In genomic region chr5:140545606-140546005, GRCh38 we compare ENCODE assay signal across 17 cellular contexts. TPM values are rescaled to one million over a fixed set of nuclear protein-coding genes. Genes with fewer than 3 reads are reported as not detected.
"Had no signal": no experiment of that assay in that cellular context is flagged by ENCODE, and none has a peak within 500 bp of the region (broad histone marks: within the 10 kb centered on the region; RNA-seq: fewer than 3 reads in every experiment).

No MANE protein-coding gene starts in this region.

- H3K4me3 Mint-ChIP-seq: stimulated activated naive CD8-positive, alpha-beta T cell treated with anti-CD3 and anti-CD28 coated beads, Interleukin-15, Interleukin-2, amounts not matched to agents 100 ng/mL and 50 ng/mL, for 24 hours; T-helper 1 cell treated with Interleukin-12 subunit alpha and Interleukin-12 subunit beta and Interleukin-4 antibody, amounts not matched to agents 30 μg/mL and 1 μg/mL, for 36 hours had no signal

- H3K27ac ChIP-seq: vagina had no signal

- H3K27me3 ChIP-seq: cardiac muscle cell, heart right ventricle, sigmoid colon, vagina had no signal

- H3K9me3 ChIP-seq: heart right ventricle, mucosa of descending colon, sigmoid colon, thoracic aorta, vagina had no signal

- H3K9me3 Mint-ChIP-seq: nephron; stimulated activated naive CD8-positive, alpha-beta T cell treated with anti-CD3 and anti-CD28 coated beads, Interleukin-15, Interleukin-2, amounts not matched to agents 100 ng/mL and 50 ng/mL, for 24 hours; T-helper 1 cell treated with Interleukin-12 subunit alpha and Interleukin-12 subunit beta and Interleukin-4 antibody, amounts not matched to agents 30 μg/mL and 1 μg/mL, for 36 hours had no signal

- H3K27me3 Mint-ChIP-seq: stimulated activated naive CD8-positive, alpha-beta T cell treated with anti-CD3 and anti-CD28 coated beads, Interleukin-15, Interleukin-2, amounts not matched to agents 100 ng/mL and 50 ng/mL, for 24 hours had no signal

- H3K4me3 ChIP-seq: cardiac muscle cell, heart right ventricle, mucosa of descending colon, sigmoid colon, thoracic aorta, vagina had no signal

- DNase-seq: activated CD4-positive, CD25-positive, alpha-beta regulatory T cell; activated gamma-delta T cell; activated T-cell treated with anti-CD3 and anti-CD28 coated beads, Interleukin-2, amount 50 U/mL, for 48 hours; heart right ventricle; islet precursor cell; mucosa of descending colon; sigmoid colon; stimulated activated CD4-positive, alpha-beta T cell treated with anti-CD3 and anti-CD28 coated beads, Interleukin-2, amount 100 ng/mL, for 48 hours; stimulated activated CD8-positive, alpha-beta memory T cell treated with anti-CD3 and anti-CD28 coated beads, Interleukin-4, amount 100 ng/mL, for 48 hours had no signal

- ATAC-seq: heart right ventricle, left lobe of liver, mucosa of descending colon had no signal

RNA-seq across cellular contexts. Expression of gene EIF4EBP3, which starts 1.9 kb away (rescaled TPM):
- total RNA-seq: frontal cortex had no signal
